1 cellular context compared by ENCODE assay signal in genomic region chr12:104372721-104373335, GRCh38.
TF ChIP-seq lines count a peak whose summit lies in the region.

No MANE protein-coding gene starts in this region.

TF ChIP-seq in H1, 55 proteins besides CTCF, POLR2A, EP300 and RAD21 (continued from another document):
- TF ChIP-seq CHD7 (IDR thresholded peaks at IDR 0.05; ENCODE audit: insufficient replicate concordance, low read length) (no peak), EZH2 (IDR thresholded peaks at IDR 0.05; ENCODE audit: low read depth, low read length, severe bottlenecking) (no peak), BCL11A (IDR thresholded peaks at IDR 0.05; ENCODE audit: low read depth in 2 of 2, low read length in 2 of 2) (no peak), KDM1A (IDR thresholded peaks at IDR 0.05; ENCODE audit: borderline replicate concordance, low read length) (no peak), ATF3 (IDR thresholded peaks at IDR 0.05; ENCODE audit: insufficient read depth, low read depth, low read length) (no peak), JUN (IDR thresholded peaks at IDR 0.05; ENCODE audit: low read depth, low read length) (no peak), CHD2 (IDR thresholded peaks at IDR 0.05; ENCODE audit: low read length) (no peak), NRF1 (IDR thresholded peaks at IDR 0.05; ENCODE audit: low read depth, low read length) (no peak), GABPA (IDR thresholded peaks at IDR 0.05; ENCODE audit: borderline replicate concordance, insufficient read depth, low read length) (no peak), CEBPB (IDR thresholded peaks at IDR 0.05; ENCODE audit: low read depth, low read length) (no peak), POLR2AphosphoS5 (IDR thresholded peaks at IDR 0.05; ENCODE audit: low read depth, low read length) (no peak), RFX5 (IDR thresholded peaks at IDR 0.05; ENCODE audit: borderline replicate concordance, low read depth, low read length) (no peak), SUZ12 (IDR thresholded peaks at IDR 0.05; ENCODE audit: low read length) (no peak), NANOG (IDR thresholded peaks at IDR 0.05; ENCODE audit: insufficient read depth, low read depth, low read length, poor library complexity, severe bottlenecking) (no peak), TEAD4 (IDR thresholded peaks at IDR 0.05; ENCODE audit: low read depth, low read length) (no peak), EGR1 (IDR thresholded peaks at IDR 0.05; ENCODE audit: borderline replicate concordance, low read depth, low read length) (no peak), POU5F1 (IDR thresholded peaks at IDR 0.05; ENCODE audit: low read depth, low read length) (no peak)
